9 cellular contexts compared by ENCODE assay signal in genomic region chr20:48738399-48739304, GRCh38.
DNase-seq lines count a peak whose midpoint lies in the region; ATAC-seq and TF ChIP-seq lines count a peak whose summit lies in the region.
"Had no signal": no experiment of that assay in that cellular context is flagged by ENCODE, and none has a peak within 500 bp of the region (broad histone marks: within the 10 kb centered on the region; RNA-seq: fewer than 3 reads in every experiment).

No MANE protein-coding gene starts in this region.

- intact Hi-C loops in right lobe of liver (cut with DNase I) = no loop called here

- H3K27me3 ChIP-seq in right lobe of liver (no peaks in the 10 kb centered on the region), MG63 (no peaks in the 10 kb centered on the region), brain microvascular endothelial cell (replicated peaks) (no peaks in the 10 kb centered on the region)

- ATAC-seq in GM18870 (IDR thresholded peaks at IDR 0.05; ENCODE audit: unreplicated experiment) (peak; percentile 60), HG02870 (IDR thresholded peaks at IDR 0.05; ENCODE audit: unreplicated experiment) (peak; percentile 65), right lobe of liver (peak; percentile 7 to 38 (median 24))

- TF ChIP-seq CTCF in right lobe of liver (IDR thresholded peaks at IDR 0.05) (no peak), brain microvascular endothelial cell (IDR thresholded peaks at IDR 0.05; ENCODE audit: low read depth, low read length, missing control alignments) (no peak)

- H3K4me3 ChIP-seq in right lobe of liver (no peak overlapping the region), MG63 (no peak overlapping the region), brain microvascular endothelial cell (ENCODE audit: low read depth, low read length) (no peak overlapping the region)

- WGBS in right lobe of liver (ENCODE audit: insufficient coverage, low coverage, low lambda C conversion rate, missing lambda C conversion rate) = 47% methylated on average over 9 of the region's 11 CpGs

- H3K36me3 ChIP-seq in right lobe of liver (no peaks in the 10 kb centered on the region), MG63 (no peaks in the 10 kb centered on the region), brain microvascular endothelial cell (replicated peaks) (peaks cover 8% of the 10 kb centered on the region)

- H3K27ac ChIP-seq in right lobe of liver = no peak overlapping the region
- H3K27ac ChIP-seq in brain microvascular endothelial cell = no peak overlapping the region
- H3K27ac ChIP-seq: KMS-11 had no signal

- no peak for TF ChIP-seq POLR2A in right lobe of liver (IDR thresholded peaks at IDR 0.05)

- in situ Hi-C loops in brain microvascular endothelial cell (cut with HindIII; ENCODE audit: low pct_ligation_motif_present, low sequenced_read_pairs) = no loop called here

- H3K9me3 ChIP-seq in right lobe of liver (no peaks in the 10 kb centered on the region), MG63 (no peaks in the 10 kb centered on the region)

- peak; percentile 78 to 86 for DNase-seq in activated CD4-positive, alpha-beta T cell treated with anti-CD3 and anti-CD28 coated beads, Interleukin-2, amount 50 U/mL, for 48 hours
- DNase-seq in right lobe of liver = no peak
- no peak for DNase-seq in MG63
- DNase-seq in SHP77 (lab: John Stamatoyannopoulos, UW) = no peak
- DNase-seq in brain microvascular endothelial cell = no peak
- no peak for DNase-seq in NCI-H2107 (lab: John Stamatoyannopoulos, UW)

- H3K4me1 ChIP-seq in right lobe of liver = no peaks in the 10 kb centered on the region

Comparison
In these comparisons a context has a peak if more than half of its experiments do, and no peak if none do; other contexts are left out.
1. DNase-seq: peak in activated CD4-positive, alpha-beta T cell treated with anti-CD3 and anti-CD28 coated beads, Interleukin-2, amount 50 U/mL, for 48 hours (2 of 2); none in right lobe of liver (0 of 3), MG63 (single experiment), SHP77 (0 of 2), brain microvascular endothelial cell (single experiment) and NCI-H2107 (single experiment).
2. Peak in every context shown above with its lines, with median percentiles within 50 percentile points of each other: ATAC-seq.